Comparison of ENCODE assay signal across 22 cellular contexts in the genomic region with DNA sequence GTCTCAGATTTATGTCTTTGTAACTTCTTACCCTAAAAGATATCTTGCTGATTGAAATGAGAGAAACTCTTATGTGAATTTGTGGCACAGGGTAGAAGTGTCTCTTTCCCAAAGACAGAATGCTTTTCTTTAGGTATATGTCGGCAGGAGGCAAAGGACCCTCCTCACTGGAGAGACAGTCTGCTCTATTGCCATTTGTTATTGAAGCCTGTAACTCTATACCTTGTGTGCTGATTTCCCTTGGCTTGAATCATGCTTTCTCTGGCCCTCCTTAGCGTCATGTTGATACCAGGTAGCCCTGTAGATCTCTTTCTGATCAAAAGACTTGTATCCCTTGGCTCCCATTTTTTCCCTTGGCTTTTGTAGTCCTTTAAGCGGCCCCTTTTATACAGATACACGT.
"Had no signal": no experiment of that assay in that cellular context is flagged by ENCODE, and none has a peak within 500 bp of the region (broad histone marks: within the 10 kb centered on the region; RNA-seq: fewer than 3 reads in every experiment).

No MANE protein-coding gene starts in this region.

- H3K27ac Mint-ChIP-seq: endodermal cell; immature natural killer cell; memory B cell; natural killer cell treated with Interleukin-12 subunit alpha and Interleukin-12 subunit beta and Interleukin-15 and Interleukin-18, amount 100 ng/mL, for 72 hours; stimulated activated memory B cell treated with anti-CD40 and anti-IgM and Interleukin-4, amounts not matched to agents 10 μg/mL and 1 μg/mL and 100 μg/mL, for 72 hours; stimulated activated naive CD8-positive, alpha-beta T cell treated with anti-CD3 and anti-CD28 coated beads, Interleukin-15, Interleukin-2, amounts not matched to agents 100 ng/mL and 50 ng/mL, for 24 hours had no signal

- H3K27me3 ChIP-seq: foreskin keratinocyte, hepatocyte, neutrophil, right lobe of liver, tibial artery, upper lobe of right lung, vagina had no signal

- H3K79me2 ChIP-seq: hepatocyte had no signal

- H3K4me2 ChIP-seq: hepatocyte had no signal

- H3K4me3 ChIP-seq: coronary artery, hepatocyte, left ventricle myocardium inferior, lower lobe of right lung, psoas muscle, right lobe of liver, tibial artery, upper lobe of right lung, vagina had no signal

- H3K9me3 Mint-ChIP-seq: endodermal cell had no signal

- H3K4me3 Mint-ChIP-seq: endodermal cell; immature natural killer cell; memory B cell; natural killer cell treated with Interleukin-12 subunit alpha and Interleukin-12 subunit beta and Interleukin-15 and Interleukin-18, amount 100 ng/mL, for 72 hours; stimulated activated memory B cell treated with anti-CD40 and anti-IgM and Interleukin-4, amounts not matched to agents 10 μg/mL and 1 μg/mL and 100 μg/mL, for 72 hours; stimulated activated naive CD8-positive, alpha-beta T cell treated with anti-CD3 and anti-CD28 coated beads, Interleukin-15, Interleukin-2, amounts not matched to agents 100 ng/mL and 50 ng/mL, for 24 hours had no signal

- H3K36me3 ChIP-seq: left ventricle myocardium inferior, lower lobe of right lung, neutrophil, right lobe of liver, tibial artery, upper lobe of right lung, vagina had no signal

- H3K27ac ChIP-seq: coronary artery, foreskin keratinocyte, hepatocyte, left ventricle myocardium inferior, lower lobe of right lung, neutrophil, psoas muscle, right lobe of liver, tibial artery, upper lobe of right lung, vagina had no signal

- H3K36me3 Mint-ChIP-seq: immature natural killer cell; memory B cell; natural killer cell treated with Interleukin-12 subunit alpha and Interleukin-12 subunit beta and Interleukin-15 and Interleukin-18, amount 100 ng/mL, for 72 hours; stimulated activated memory B cell treated with anti-CD40 and anti-IgM and Interleukin-4, amounts not matched to agents 10 μg/mL and 1 μg/mL and 100 μg/mL, for 72 hours had no signal

- ATAC-seq: foreskin keratinocyte; lower lobe of right lung; natural killer cell treated with Interleukin-12 subunit alpha and Interleukin-12 subunit beta and Interleukin-15 and Interleukin-18, amount 100 ng/mL, for 72 hours; psoas muscle; right lobe of liver; stimulated activated memory B cell treated with anti-CD40 and anti-IgM and Interleukin-4, amounts not matched to agents 10 μg/mL and 1 μg/mL and 100 μg/mL, for 72 hours; upper lobe of right lung had no signal

- DNase-seq: effector CD4-positive, alpha-beta T cell; endodermal cell; erythroblast; foreskin keratinocyte; immature natural killer cell; left ventricle myocardium inferior; lower lobe of right lung; midbrain; psoas muscle; retina; right lobe of liver; stimulated activated CD4-positive, alpha-beta T cell treated with anti-CD3 and anti-CD28 coated beads, Interleukin-4, amount 100 ng/mL, for 24 hours; tibial artery; upper lobe of right lung had no signal

- H3K9me3 ChIP-seq: lower lobe of right lung, neutrophil, psoas muscle, right lobe of liver, tibial artery, upper lobe of right lung, vagina had no signal

- H3K4me1 Mint-ChIP-seq: endodermal cell; immature natural killer cell; memory B cell; stimulated activated memory B cell treated with anti-CD40 and anti-IgM and Interleukin-4, amounts not matched to agents 10 μg/mL and 1 μg/mL and 100 μg/mL, for 72 hours had no signal

- H3K4me1 ChIP-seq: foreskin keratinocyte, left ventricle myocardium inferior, lower lobe of right lung, psoas muscle, tibial artery, upper lobe of right lung, vagina had no signal

- H2AFZ ChIP-seq: hepatocyte had no signal

- H3K27me3 Mint-ChIP-seq: natural killer cell treated with Interleukin-12 subunit alpha and Interleukin-12 subunit beta and Interleukin-15 and Interleukin-18, amount 100 ng/mL, for 72 hours; stimulated activated memory B cell treated with anti-CD40 and anti-IgM and Interleukin-4, amounts not matched to agents 10 μg/mL and 1 μg/mL and 100 μg/mL, for 72 hours; stimulated activated naive CD8-positive, alpha-beta T cell treated with anti-CD3 and anti-CD28 coated beads, Interleukin-15, Interleukin-2, amounts not matched to agents 100 ng/mL and 50 ng/mL, for 24 hours had no signal
